ENCODE assay signal across 1 cellular context in genomic region chr1:212157252-212157651, GRCh38.
TF ChIP-seq lines count a peak whose summit lies in the region.

No MANE protein-coding gene starts in this region.

TF ChIP-seq in WTC11, 78 proteins besides CTCF, POLR2A, EP300 and RAD21 (continued from another document):
- TF ChIP-seq STAT6 (CRISPR knock-in tag; conservative IDR thresholded peaks at IDR 0.05; ENCODE audit: low read depth) (no peak), PRRX2 (CRISPR knock-in tag; IDR thresholded peaks at IDR 0.05) (no peak), CDX4 (CRISPR knock-in tag; IDR thresholded peaks at IDR 0.05; ENCODE audit: borderline replicate concordance) (no peak), E2F4 (CRISPR knock-in tag; IDR thresholded peaks at IDR 0.05; ENCODE audit: borderline replicate concordance, low read depth) (no peak), HMGA2 (CRISPR knock-in tag; IDR thresholded peaks at IDR 0.05) (no peak)
TF ChIP-seq in WTC11: peak in this region for 0.
